1 cellular context compared by ENCODE assay signal in the genomic region with DNA sequence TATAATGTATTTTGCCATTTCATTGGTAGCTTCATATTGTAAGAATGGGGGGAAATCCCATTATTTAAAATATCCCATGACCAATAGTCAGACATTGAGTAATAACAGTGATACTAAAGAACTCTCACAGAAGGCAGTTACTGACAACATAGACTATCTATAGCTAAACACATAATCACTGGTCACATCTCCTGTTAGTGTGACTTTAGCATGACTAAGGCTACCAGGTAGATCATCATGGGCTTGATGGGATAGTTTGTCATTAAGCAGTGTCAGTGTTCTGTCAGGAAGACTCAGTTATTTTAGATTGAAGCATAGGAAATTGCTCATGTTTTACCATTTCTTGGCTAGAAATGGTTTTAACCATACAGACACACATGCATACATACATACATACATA.
TF ChIP-seq lines count a peak whose summit lies in the region.

No MANE protein-coding gene starts in this region.

TF ChIP-seq in K562, 482 proteins besides CTCF, POLR2A, EP300 and RAD21:
- TF ChIP-seq GATA2 (CRISPR knock-in tag; IDR thresholded peaks at IDR 0.05) (no peak), PRMT5 (CRISPR knock-in tag; IDR thresholded peaks at IDR 0.05) (no peak), RBFOX2 (IDR thresholded peaks at IDR 0.05; ENCODE audit: low read depth, low read length) (no peak), CBFA2T2 (conservative IDR thresholded peaks at IDR 0.05) (no peak), SUPT5H (IDR thresholded peaks at IDR 0.05) (peak; percentile 16), ZC3H8 (IDR thresholded peaks at IDR 0.05) (no peak), SRF (CRISPR knock-in tag; IDR thresholded peaks at IDR 0.05) (no peak), KLF16 (IDR thresholded peaks at IDR 0.05) (no peak), POLR2H (tag; IDR thresholded peaks at IDR 0.05; ENCODE audit: low read depth) (0 out of 2 replicates have a peak, but pooled peaks have one; percentile 31)
- TF ChIP-seq, protein P1, sequence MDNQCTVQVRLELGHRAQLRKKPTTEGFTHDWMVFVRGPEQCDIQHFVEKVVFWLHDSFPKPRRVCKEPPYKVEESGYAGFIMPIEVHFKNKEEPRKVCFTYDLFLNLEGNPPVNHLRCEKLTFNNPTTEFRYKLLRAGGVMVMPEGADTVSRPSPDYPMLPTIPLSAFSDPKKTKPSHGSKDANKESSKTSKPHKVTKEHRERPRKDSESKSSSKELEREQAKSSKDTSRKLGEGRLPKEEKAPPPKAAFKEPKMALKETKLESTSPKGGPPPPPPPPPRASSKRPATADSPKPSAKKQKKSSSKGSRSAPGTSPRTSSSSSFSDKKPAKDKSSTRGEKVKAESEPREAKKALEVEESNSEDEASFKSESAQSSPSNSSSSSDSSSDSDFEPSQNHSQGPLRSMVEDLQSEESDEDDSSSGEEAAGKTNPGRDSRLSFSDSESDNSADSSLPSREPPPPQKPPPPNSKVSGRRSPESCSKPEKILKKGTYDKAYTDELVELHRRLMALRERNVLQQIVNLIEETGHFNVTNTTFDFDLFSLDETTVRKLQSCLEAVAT (IDR thresholded peaks at IDR 0.05), result no peak
TF ChIP-seq in K562: peak in this region for 2.
